Comparison of ENCODE assay signal across 8 cellular contexts in the genomic region with DNA sequence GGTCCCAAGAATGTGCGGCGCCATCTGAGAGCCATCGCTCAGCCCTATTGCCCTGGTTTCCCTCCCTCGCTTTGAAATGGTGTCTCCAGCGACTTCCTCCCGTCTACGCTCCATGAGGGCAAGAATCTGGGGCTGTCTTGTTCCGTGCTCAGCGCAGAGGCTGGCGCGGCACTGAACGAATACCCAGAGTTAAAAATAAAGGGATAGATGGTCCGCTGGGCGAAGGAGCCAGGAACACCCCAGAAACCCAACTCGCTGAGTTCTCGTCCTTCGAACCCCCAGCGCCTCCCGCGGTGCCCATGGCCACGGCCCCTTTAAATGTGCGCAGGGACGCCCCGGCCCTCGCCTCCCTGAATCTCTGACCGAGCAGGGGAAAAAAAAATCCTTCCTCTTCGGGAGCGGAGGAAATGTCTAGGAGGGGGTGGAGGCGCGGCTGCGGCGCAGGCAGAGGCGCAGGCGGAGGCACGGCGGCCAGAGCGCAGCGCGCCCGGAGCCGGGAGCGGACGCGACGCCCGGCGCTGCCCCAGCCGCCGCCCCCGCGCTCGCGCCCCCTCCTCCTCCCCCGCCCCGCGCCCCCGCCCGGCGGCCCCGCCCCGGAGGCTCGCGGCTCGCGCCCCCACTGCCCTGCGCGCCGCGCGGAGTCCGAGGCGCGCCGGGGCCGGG. TPM values are rescaled to one million over a fixed set of nuclear protein-coding genes. Genes with fewer than 3 reads are reported as not detected.
DNase-seq lines count a peak whose midpoint lies in the region; ATAC-seq and TF ChIP-seq lines count a peak whose summit lies in the region.
"Had no signal": no experiment of that assay in that cellular context is flagged by ENCODE, and none has a peak within 500 bp of the region (broad histone marks: within the 10 kb centered on the region; RNA-seq: fewer than 3 reads in every experiment).

No MANE protein-coding gene starts in this region.

- H3K36me3 ChIP-seq in mucosa of descending colon (ENCODE audit: low read depth) (no peaks in the 10 kb centered on the region), thyroid gland (no peaks in the 10 kb centered on the region)

- peaks cover 81% of the 10 kb centered on the region for H3K27me3 ChIP-seq in foreskin keratinocyte
- H3K27me3 ChIP-seq in thyroid gland: peaks cover 4% of the 10 kb centered on the region

- H3K27ac Mint-ChIP-seq in activated CD4-positive, alpha-beta T cell treated with anti-CD3 and anti-CD28 coated beads for 36 hours: no peak overlapping the region

- POLR2A ChIA-PET in activated CD4-positive, alpha-beta T cell treated with anti-CD3 and anti-CD28 coated beads for 36 hours (lab: Charles Lee): no interaction called here

- H3K36me3 Mint-ChIP-seq in activated CD4-positive, alpha-beta T cell treated with anti-CD3 and anti-CD28 coated beads for 36 hours (ENCODE audit: low read depth): no peaks in the 10 kb centered on the region

- H3K4me1 ChIP-seq in foreskin keratinocyte: no peaks in the 10 kb centered on the region
- peaks cover 4% of the 10 kb centered on the region for H3K4me1 ChIP-seq in mucosa of descending colon (ENCODE audit: low read depth)
- H3K4me1 ChIP-seq in thyroid gland: peaks cover 0 to 3% of the 10 kb centered on the region in 2 donors

- ATAC-seq in foreskin keratinocyte (peak; percentile 6), mucosa of descending colon (peak; percentile 33)
- ATAC-seq in activated CD4-positive, alpha-beta T cell treated with anti-CD3 and anti-CD28 coated beads for 36 hours: no peak

- H3K9me3 ChIP-seq in mucosa of descending colon (no peaks in the 10 kb centered on the region), thyroid gland (no peaks in the 10 kb centered on the region)

- H3K9me3 Mint-ChIP-seq in activated CD4-positive, alpha-beta T cell treated with anti-CD3 and anti-CD28 coated beads for 36 hours (ENCODE audit: low read depth): no peaks in the 10 kb centered on the region

- peaks cover 45% of the 10 kb centered on the region for H3K27me3 Mint-ChIP-seq in activated CD4-positive, alpha-beta T cell treated with anti-CD3 and anti-CD28 coated beads for 36 hours

- DNase-seq in UCSD-AML1 (lab: John Stamatoyannopoulos, UW; ENCODE audit: unreplicated experiment): peak; percentile 81
- peak in 1 of 2 donors; percentile 8 for DNase-seq in foreskin keratinocyte
- no peak for DNase-seq in mucosa of descending colon
- peak in 1 of 2 donors; percentile 13 for DNase-seq in thyroid gland
- DNase-seq in RKO (ENCODE audit: low spot score): no peak
- DNase-seq in NCI-H187 (lab: John Stamatoyannopoulos, UW): no peak
- no peak for DNase-seq in activated CD4-positive, alpha-beta T cell treated with anti-CD3 and anti-CD28 coated beads for 36 hours
- DNase-seq: activated CD4-positive, alpha-beta T cell treated with anti-CD3 and anti-CD28 coated beads for 4 hours had no signal

- no peak overlapping the region for H3K4me3 Mint-ChIP-seq in activated CD4-positive, alpha-beta T cell treated with anti-CD3 and anti-CD28 coated beads for 36 hours

- H3K4me1 Mint-ChIP-seq in activated CD4-positive, alpha-beta T cell treated with anti-CD3 and anti-CD28 coated beads for 36 hours: peaks cover 5% of the 10 kb centered on the region

- H3K27ac ChIP-seq in foreskin keratinocyte (no peak overlapping the region), thyroid gland (peak overlapping the region; percentile 39 to 67 (median 54))

- no peak overlapping the region for H3K4me3 ChIP-seq in mucosa of descending colon
- no peak overlapping the region for H3K4me3 ChIP-seq in thyroid gland (replicated peaks in 1 of 3)

- CTCF ChIA-PET in activated CD4-positive, alpha-beta T cell treated with anti-CD3 and anti-CD28 coated beads for 36 hours (lab: Charles Lee): no interaction called here

- no peak for TF ChIP-seq CTCF in foreskin keratinocyte (conservative IDR thresholded peaks at IDR 0.05)
- TF ChIP-seq CTCF in mucosa of descending colon (IDR thresholded peaks at IDR 0.05): no peak
- no peak for TF ChIP-seq CTCF in thyroid gland (IDR thresholded peaks at IDR 0.05)

- no peak for TF ChIP-seq POLR2A in thyroid gland (IDR thresholded peaks at IDR 0.05)

- intact Hi-C loops in mucosa of descending colon (cut with DNase I, micrococcal nuclease) (no loop called here), thyroid gland (cut with DNase I) (no loop called here)
- intact Hi-C loops in activated CD4-positive, alpha-beta T cell treated with anti-CD3 and anti-CD28 coated beads for 36 hours (cut with DNase I, micrococcal nuclease): no loop called here

- WGBS in thyroid gland, 2 donors: 6 to 15% methylated on average over 18 to 24 of the region's 75 CpGs

RNA-seq across cellular contexts. Expression of gene FGD5, which starts 8.6 kb away (rescaled TPM):
- total RNA-seq in foreskin keratinocyte: not detected in 2 replicates
- polyA plus RNA-seq in foreskin keratinocyte: not detected in 2 replicates
- total RNA-seq in mucosa of descending colon: 10 to 100 TPM in 1 of 3 donors, 1 to 10 TPM in 2; 6.1 to 15.1 (median 9.2) TPM
- total RNA-seq in thyroid gland: 10 to 100 TPM; 13.0 to 29.3 (median 17.4) TPM
- under 1 TPM in 1 of 2 experiments, not detected in 1; 0.09 TPM for total RNA-seq in activated CD4-positive, alpha-beta T cell treated with anti-CD3 and anti-CD28 coated beads for 36 hours
